ENCODE assay signal across 9 cellular contexts in genomic region chr11:66278396-66279091, GRCh38. TPM values are rescaled to one million over a fixed set of nuclear protein-coding genes. Genes with fewer than 3 reads are reported as not detected.
DNase-seq lines count a peak whose midpoint lies in the region; TF ChIP-seq lines count a peak whose summit lies in the region.
"Had no signal": no experiment of that assay in that cellular context is flagged by ENCODE, and none has a peak within 500 bp of the region (broad histone marks: within the 10 kb centered on the region; RNA-seq: fewer than 3 reads in every experiment).

No MANE protein-coding gene starts in this region.

- H3K79me2 ChIP-seq in OCI-LY3 (ENCODE audit: low read length): no peaks in the 10 kb centered on the region

- no peak overlapping the region for H3K9ac ChIP-seq in OCI-LY3 (ENCODE audit: low read length)

- peak overlapping the region; percentile 65 for H3K4me2 ChIP-seq in OCI-LY3 (ENCODE audit: low read length)

- TF ChIP-seq CTCF in OCI-LY3 (IDR thresholded peaks at IDR 0.05; ENCODE audit: low read depth, low read length) (no peak), coronary artery (IDR thresholded peaks at IDR 0.05) (no peak), sigmoid colon (IDR thresholded peaks at IDR 0.05) (no peak), esophagus squamous epithelium (IDR thresholded peaks at IDR 0.05) (no peak)

- H3K36me3 ChIP-seq in OCI-LY3 (replicated peaks; ENCODE audit: low read depth, low read length): peaks cover 17% of the 10 kb centered on the region
- H3K36me3 ChIP-seq in sigmoid colon: peaks cover 3 to 33% (median 22%) of the 10 kb centered on the region in 4 donors
- peaks cover 20 to 41% (median 30%) of the 10 kb centered on the region in 3 donors for H3K36me3 ChIP-seq in esophagus squamous epithelium

- H3K27ac ChIP-seq in OCI-LY3 (ENCODE audit: low read length) (no peak overlapping the region), coronary artery (peak overlapping the region in 1 of 2 donors; percentile 37), sigmoid colon (no peak overlapping the region), esophagus squamous epithelium (no peak overlapping the region)

- DNase-seq in NCI-H1417 (lab: John Stamatoyannopoulos, UW) (peak in 2 of 3 experiments; percentile 51 to 76), NCI-H1417 treated with DMSO at 0.1 percent for 48 hours (lab: John Stamatoyannopoulos, UW) (no peak), coronary artery (ENCODE audit: low spot score) (no peak), sigmoid colon (no peak), esophagus squamous epithelium (lab: John Stamatoyannopoulos, UW) (no peak), NCI-H526 treated with DMSO at 0.1 percent for 48 hours (lab: John Stamatoyannopoulos, UW) (no peak), hypothalamus (lab: John Stamatoyannopoulos, UW) (no peak)

- WGBS in sigmoid colon, 2 donors: 2 to 5% methylated on average over 40 of the region's 40 CpGs
- WGBS in esophagus squamous epithelium, 2 donors: 2 to 4% methylated on average over 9 to 19 of the region's 40 CpGs

- peaks cover 19% of the 10 kb centered on the region for H3K4me1 ChIP-seq in OCI-LY3 (ENCODE audit: low read length)
- peaks cover 0 to 28% (median 28%) of the 10 kb centered on the region in 4 donors for H3K4me1 ChIP-seq in sigmoid colon
- peaks cover 8 to 41% (median 11%) of the 10 kb centered on the region in 3 donors for H3K4me1 ChIP-seq in esophagus squamous epithelium

- intact Hi-C loops in sigmoid colon (cut with DNase I): no loop called here
- intact Hi-C loops in esophagus squamous epithelium (cut with DNase I): no loop called here

- TF ChIP-seq POLR2A in sigmoid colon (IDR thresholded peaks at IDR 0.05): no peak
- TF ChIP-seq POLR2A in esophagus squamous epithelium (IDR thresholded peaks at IDR 0.05): no peak

- H3K27me3 ChIP-seq in OCI-LY3 (ENCODE audit: low read depth, low read length) (no peaks in the 10 kb centered on the region), sigmoid colon (no peaks in the 10 kb centered on the region), esophagus squamous epithelium (peaks cover 0 to 6% (median 0%) of the 10 kb centered on the region in 4 donors)

- TF ChIP-seq EP300 in sigmoid colon (IDR thresholded peaks at IDR 0.05): no peak

- peaks cover 6% of the 10 kb centered on the region; the same call in 1 of the 2 replicates for H4K20me1 ChIP-seq in OCI-LY3 (ENCODE audit: insufficient read depth, low read length)

- H3K9me3 ChIP-seq in OCI-LY3 (ENCODE audit: insufficient read depth, low read length) (no peaks in the 10 kb centered on the region), sigmoid colon (no peaks in the 10 kb centered on the region), esophagus squamous epithelium (no peaks in the 10 kb centered on the region)

- H2AFZ ChIP-seq in OCI-LY3 (ENCODE audit: low read depth, low read length): no peak overlapping the region

- peak overlapping the region; percentile 63 for H3K4me3 ChIP-seq in OCI-LY3 (ENCODE audit: low read length)
- H3K4me3 ChIP-seq in coronary artery: peak overlapping the region; percentile 65
- peak overlapping the region in 3 of 4 donors; percentile 29 to 45 (median 40) for H3K4me3 ChIP-seq in sigmoid colon
- peak overlapping the region in 2 of 4 donors; percentile 39 to 65 for H3K4me3 ChIP-seq in esophagus squamous epithelium

RNA-seq across cellular contexts. Expression of gene CNIH2, which starts 0.6 kb away (rescaled TPM):
- 1 to 10 TPM in 1 of 4 donors, not detected in 3; 1.7 TPM for total RNA-seq in sigmoid colon
- under 1 TPM in 1 of 3 donors, not detected in 2; 0.63 TPM for polyA plus RNA-seq in sigmoid colon
- under 1 TPM in 2 of 4 donors, not detected in 2; 0.48 to 0.70 TPM for total RNA-seq in esophagus squamous epithelium
- total RNA-seq: glomerular endothelial cell had no signal

RNA-seq across cellular contexts. Expression of gene RAB1B, which starts 10.1 kb away (rescaled TPM):
- total RNA-seq in sigmoid colon: 10 to 100 TPM; 65.4 to 93.7 (median 77.3) TPM
- 100 to 1,000 TPM; 196 to 286 (median 243) TPM for polyA plus RNA-seq in sigmoid colon
- total RNA-seq in esophagus squamous epithelium: 100 to 1,000 TPM in 2 of 4 donors, 10 to 100 TPM in 2; 83.7 to 148 (median 110) TPM

RNA-seq across cellular contexts. Expression of gene YIF1A, which starts 10.4 kb away (rescaled TPM):
- total RNA-seq in sigmoid colon: 10 to 100 TPM; 43.5 to 72.4 (median 61.9) TPM
- 100 to 1,000 TPM in 1 of 3 donors, 10 to 100 TPM in 2; 30.3 to 104 (median 45.0) TPM for polyA plus RNA-seq in sigmoid colon
- 10 to 100 TPM; 51.9 to 71.9 (median 63.8) TPM for total RNA-seq in esophagus squamous epithelium

RNA-seq across cellular contexts. Expression of gene TMEM151A, which starts 13.2 kb away (rescaled TPM):
- total RNA-seq in sigmoid colon (under 1 TPM in 2 of 4 donors, not detected in 2; 0.27 to 0.36 TPM), esophagus squamous epithelium (not detected)
- polyA plus RNA-seq in sigmoid colon: under 1 TPM in 1 of 3 donors, not detected in 2; 0.36 TPM

RNA-seq across cellular contexts. Expression of gene KLC2, which starts 21.0 kb away (rescaled TPM):
- total RNA-seq in sigmoid colon: 10 to 100 TPM; 16.1 to 29.9 (median 24.1) TPM
- 10 to 100 TPM in 1 of 3 donors, 1 to 10 TPM in 2; 5.4 to 20.5 (median 6.5) TPM for polyA plus RNA-seq in sigmoid colon
- total RNA-seq in esophagus squamous epithelium: 10 to 100 TPM; 10.6 to 29.8 (median 17.9) TPM

Comparison
In these comparisons a context has a peak if more than half of its experiments do, and no peak if none do; other contexts are left out.
1. DNase-seq: peak in NCI-H1417 (2 of 3); none in NCI-H1417 treated with DMSO at 0.1 percent for 48 hours (single experiment), coronary artery (single experiment), sigmoid colon (single experiment), esophagus squamous epithelium (single experiment), NCI-H526 treated with DMSO at 0.1 percent for 48 hours (single experiment) and hypothalamus (0 of 51).